Comparison of ENCODE assay signal across 8 cellular contexts in the genomic region with DNA sequence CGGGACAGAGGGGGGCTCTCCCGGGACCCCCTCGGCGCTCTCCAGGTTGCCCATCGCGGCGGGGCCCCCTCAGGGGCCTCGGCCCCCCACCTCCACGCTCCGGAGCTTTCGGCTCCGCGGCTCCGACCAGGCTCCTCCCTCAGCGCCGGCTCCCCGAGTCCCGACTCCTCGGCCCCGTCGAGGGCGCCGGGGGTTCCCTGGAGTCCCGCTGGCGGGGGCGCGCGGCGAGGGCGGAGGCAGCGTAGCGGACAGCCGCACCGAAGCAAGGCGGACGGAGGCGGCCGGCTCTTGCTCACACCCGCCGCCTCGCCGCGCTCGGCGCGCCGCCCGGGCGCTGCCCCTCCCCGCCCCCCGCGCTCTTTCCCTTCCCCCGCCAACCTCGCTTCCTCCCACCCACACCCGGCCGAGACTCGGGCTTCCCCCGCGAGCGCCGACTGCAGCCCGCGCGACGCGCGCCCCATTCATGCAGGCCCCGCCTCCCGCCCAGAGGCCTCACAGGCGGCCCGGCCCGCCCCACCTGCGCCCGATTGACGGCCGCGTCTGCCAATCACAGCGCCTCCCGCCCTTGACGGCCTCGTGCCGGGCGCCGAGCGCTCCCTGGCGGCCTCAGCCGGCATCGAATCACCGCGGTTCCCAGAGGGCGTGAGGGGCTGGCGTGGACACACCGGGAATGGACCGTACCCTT. TPM values are rescaled to one million over a fixed set of nuclear protein-coding genes. Genes with fewer than 3 reads are reported as not detected.
A peak's percentile ranks its signal among the peaks of the same experiment; 100 is the strongest.
DNase-seq lines count a peak whose midpoint lies in the region; ATAC-seq and TF ChIP-seq lines count a peak whose summit lies in the region.

A gene with protein sequence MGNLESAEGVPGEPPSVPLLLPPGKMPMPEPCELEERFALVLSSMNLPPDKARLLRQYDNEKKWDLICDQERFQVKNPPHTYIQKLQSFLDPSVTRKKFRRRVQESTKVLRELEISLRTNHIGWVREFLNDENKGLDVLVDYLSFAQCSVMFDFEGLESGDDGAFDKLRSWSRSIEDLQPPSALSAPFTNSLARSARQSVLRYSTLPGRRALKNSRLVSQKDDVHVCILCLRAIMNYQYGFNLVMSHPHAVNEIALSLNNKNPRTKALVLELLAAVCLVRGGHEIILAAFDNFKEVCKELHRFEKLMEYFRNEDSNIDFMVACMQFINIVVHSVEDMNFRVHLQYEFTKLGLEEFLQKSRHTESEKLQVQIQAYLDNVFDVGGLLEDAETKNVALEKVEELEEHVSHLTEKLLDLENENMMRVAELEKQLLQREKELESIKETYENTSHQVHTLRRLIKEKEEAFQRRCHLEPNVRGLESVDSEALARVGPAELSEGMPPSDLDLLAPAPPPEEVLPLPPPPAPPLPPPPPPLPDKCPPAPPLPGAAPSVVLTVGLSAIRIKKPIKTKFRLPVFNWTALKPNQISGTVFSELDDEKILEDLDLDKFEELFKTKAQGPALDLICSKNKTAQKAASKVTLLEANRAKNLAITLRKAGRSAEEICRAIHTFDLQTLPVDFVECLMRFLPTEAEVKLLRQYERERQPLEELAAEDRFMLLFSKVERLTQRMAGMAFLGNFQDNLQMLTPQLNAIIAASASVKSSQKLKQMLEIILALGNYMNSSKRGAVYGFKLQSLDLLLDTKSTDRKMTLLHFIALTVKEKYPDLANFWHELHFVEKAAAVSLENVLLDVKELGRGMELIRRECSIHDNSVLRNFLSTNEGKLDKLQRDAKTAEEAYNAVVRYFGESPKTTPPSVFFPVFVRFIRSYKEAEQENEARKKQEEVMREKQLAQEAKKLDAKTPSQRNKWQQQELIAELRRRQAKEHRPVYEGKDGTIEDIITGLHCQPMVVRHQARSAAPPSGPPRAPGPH (minus strand): TSS at position 279 of the 685 bp plus-strand sequence. CDS start 225 bp downstream, at position 54.

- in situ Hi-C loops in GM13976 (cut with MboI; ENCODE audit: low sequenced_read_pairs, unreplicated experiment), result no loop called here

- DNase-seq in GM13976 (ENCODE audit: low spot score), result peak; percentile 99
- DNase-seq in NCI-H1436 treated with DMSO at 0.1 percent for 48 hours (lab: John Stamatoyannopoulos, UW), result peak; percentile 45
- peak; percentile 97 to 99 (median 98) for DNase-seq in T-helper 1 cell
- peak; percentile 92 for DNase-seq in amniotic epithelial cell (ENCODE audit: low read depth)
- peak; percentile 97 to 99 for DNase-seq in heart right ventricle
- DNase-seq in prostate gland (ENCODE audit: low spot score), result peak; percentile 96

- TF ChIP-seq CTCF in GM13976 (IDR thresholded peaks at IDR 0.05; ENCODE audit: borderline replicate concordance, control extremely low read depth, extremely low read depth, insufficient read depth, missing control alignments) (peak; percentile 92), heart right ventricle (IDR thresholded peaks at IDR 0.05) (peak in 8 of 9 donors; percentile 94 to 98 (median 96)), prostate gland (IDR thresholded peaks at IDR 0.05) (peak; percentile 97 to 100 (median 100))

- H3K27ac ChIP-seq in heart right ventricle, result peak within 1 kb of the TSS; percentile 88 to 99 (median 98)
- H3K27ac ChIP-seq in prostate gland, result peak within 1 kb of the TSS; percentile 69 to 73
- H3K27ac ChIP-seq in urinary bladder (ENCODE audit: low read depth), result peak within 1 kb of the TSS; percentile 83

- H3K27me3 ChIP-seq in heart right ventricle (peaks cover 0 to 7% (median 0%) of the 10 kb centered on the region in 7 donors), prostate gland (replicated peaks; ENCODE audit: insufficient read depth) (no peaks in the 10 kb centered on the region)

- H3K4me3 ChIP-seq in heart right ventricle (peak within 1 kb of the TSS; percentile 67 to 98 (median 94)), prostate gland (peak within 1 kb of the TSS; percentile 46 to 61), urinary bladder (ENCODE audit: low read depth, low read length) (peak within 1 kb of the TSS; percentile 77)

- ATAC-seq in HG02852 (IDR thresholded peaks at IDR 0.05; ENCODE audit: unreplicated experiment) (peak; percentile 82), heart right ventricle (peak; percentile 96 to 99 (median 97))

- H3K9me3 ChIP-seq in heart right ventricle, result no peaks in the 10 kb centered on the region
- H3K9me3 ChIP-seq in prostate gland, result no peaks in the 10 kb centered on the region

- H3K36me3 ChIP-seq in heart right ventricle (no peaks in the 10 kb centered on the region), prostate gland (no peaks in the 10 kb centered on the region), urinary bladder (ENCODE audit: insufficient read depth) (no peaks in the 10 kb centered on the region)

- peak; percentile 29 for TF ChIP-seq POLR2A in prostate gland (IDR thresholded peaks at IDR 0.05)

- WGBS in heart right ventricle, 2 donors, result 1% methylated on average over 71 to 92 of the region's 94 CpGs
- under 1% methylated on average over 79 of the region's 94 CpGs for WGBS in prostate gland
- WGBS in urinary bladder, result under 1% methylated on average over 90 of the region's 94 CpGs

- H3K4me1 ChIP-seq in heart right ventricle (peaks cover 9 to 46% (median 36%) of the 10 kb centered on the region in 9 donors), prostate gland (replicated peaks) (no peaks in the 10 kb centered on the region), urinary bladder (ENCODE audit: insufficient read depth) (no peaks in the 10 kb centered on the region)

- intact Hi-C loops in heart right ventricle (cut with DNase I) (loop anchor here (1.0 to 5.0 kb wide), 6 partner anchors 34 to 65 kb away; no protein-coding TSS in a partner anchor), prostate gland (cut with DNase I) (loop anchor here (1.0 to 2.0 kb wide), 2 partner anchors 34 to 63 kb away; no protein-coding TSS in a partner anchor)

RNA-seq across cellular contexts. Expression of the gene that starts here (rescaled TPM):
- total RNA-seq in heart right ventricle, result 10 to 100 TPM; 10.1 to 19.6 (median 12.0) TPM
- polyA plus RNA-seq in heart right ventricle, result 10 to 100 TPM in 1 of 2 donors, 1 to 10 TPM in 1; 5.7 to 10.9 TPM
- total RNA-seq in prostate gland, result 10 to 100 TPM in 1 of 2 donors, 1 to 10 TPM in 1; 4.5 to 52.9 TPM
- 28.9 TPM for total RNA-seq in urinary bladder
- polyA plus RNA-seq in urinary bladder, result 8.1 TPM

Comparison
In these comparisons a context has a peak if more than half of its experiments do, and no peak if none do; other contexts are left out.
1. Peak in every context shown above with its lines: DNase-seq, ATAC-seq, H3K4me3 ChIP-seq and H3K27ac ChIP-seq.
2. DNase-seq: peak in every context shown above with its lines; median percentile 99 in GM13976; 98 in T-helper 1 cell; 98 in heart right ventricle; 96 in prostate gland; 92 in amniotic epithelial cell; 45 in NCI-H1436 treated with DMSO at 0.1 percent for 48 hours.